Comparison of ENCODE assay signal across 13 cellular contexts in genomic region chr2:85545780-85546240, GRCh38. TPM values are rescaled to one million over a fixed set of nuclear protein-coding genes. Genes with fewer than 3 reads are reported as not detected.
DNase-seq lines count a peak whose midpoint lies in the region; TF ChIP-seq lines count a peak whose summit lies in the region.
"Had no signal": no experiment of that assay in that cellular context is flagged by ENCODE, and none has a peak within 500 bp of the region (broad histone marks: within the 10 kb centered on the region; RNA-seq: fewer than 3 reads in every experiment).

No MANE protein-coding gene starts in this region.

- CTCF ChIA-PET in RWPE1 (lab: Yijun Ruan, JAX), result interaction anchor here (0.6 to 1.5 kb wide), 5 partner anchors 44 to 133 kb away, joined by 3 to 7 read pairs (median 3); no protein-coding TSS in a partner anchor

- H3K4me1 ChIP-seq in esophagus muscularis mucosa, result peaks cover 35 to 46% (median 45%) of the 10 kb centered on the region in 4 donors
- peaks cover 35 to 91% (median 61%) of the 10 kb centered on the region in 4 donors for H3K4me1 ChIP-seq in stomach

- H3K27me3 ChIP-seq in esophagus muscularis mucosa (no peaks in the 10 kb centered on the region), stomach (no peaks in the 10 kb centered on the region)
- H3K27me3 ChIP-seq: BLaER1 had no signal

- POLR2A ChIA-PET in RWPE1 (lab: Yijun Ruan, JAX; ENCODE audit: low non-redundant PET), result interaction anchor here (0.7 to 0.8 kb wide), 2 partner anchors 9 to 125 kb away, joined by 3 read pairs; no protein-coding TSS in a partner anchor

- DNase-seq in stimulated activated CD4-positive, alpha-beta T cell treated with anti-CD3 and anti-CD28 coated beads, Interleukin-15, amount 100 ng/mL, for 24 hours, result peak; percentile 22
- DNase-seq in stimulated activated CD4-positive, alpha-beta T cell treated with anti-CD3 and anti-CD28 coated beads, Interleukin-4, amount 100 ng/mL, for 4 hours, result no peak
- DNase-seq in RWPE1 (ENCODE audit: low spot score), result no peak
- no peak for DNase-seq in esophagus muscularis mucosa (ENCODE audit: extremely low spot score)
- DNase-seq in stomach, result no peak
- DNase-seq in NCI-H1436 treated with DMSO at 0.1 percent for 48 hours (lab: John Stamatoyannopoulos, UW), result no peak
- DNase-seq in NCI-H187 (lab: John Stamatoyannopoulos, UW), result no peak
- no peak for DNase-seq in pons (ENCODE audit: low spot score)
- DNase-seq: activated CD4-positive, alpha-beta T cell treated with anti-CD3 and anti-CD28 coated beads for 1 hour; NCI-H1105 treated with DMSO at 0.1 percent for 48 hours; NCI-H510A; SIG-M5 had no signal

- no peaks in the 10 kb centered on the region for H3K9me3 ChIP-seq in esophagus muscularis mucosa
- no peaks in the 10 kb centered on the region for H3K9me3 ChIP-seq in stomach
- H3K9me3 ChIP-seq: BLaER1 had no signal

- H3K36me3 ChIP-seq in esophagus muscularis mucosa, result peaks cover 55 to 90% (median 71%) of the 10 kb centered on the region in 4 donors
- peaks cover 52 to 97% (median 83%) of the 10 kb centered on the region in 4 donors for H3K36me3 ChIP-seq in stomach

- TF ChIP-seq POLR2A in esophagus muscularis mucosa (IDR thresholded peaks at IDR 0.05; ENCODE audit: low read depth) (no peak), stomach (IDR thresholded peaks at IDR 0.05) (no peak)

- TF ChIP-seq EP300 in esophagus muscularis mucosa (IDR thresholded peaks at IDR 0.05) (no peak), stomach (IDR thresholded peaks at IDR 0.05) (no peak)

- H3K4me3 ChIP-seq in esophagus muscularis mucosa (no peak overlapping the region), stomach (no peak overlapping the region)
- H3K4me3 ChIP-seq: BLaER1 had no signal

- intact Hi-C loops in esophagus muscularis mucosa (cut with DNase I) (loop anchor here (5.0 kb wide), 1 partner anchor 46 kb away; no protein-coding TSS in a partner anchor), stomach (cut with DNase I; ENCODE audit: low total_unique reads) (no loop called here)

- H3K27ac ChIP-seq in RWPE1 (peak overlapping the region; percentile 87), esophagus muscularis mucosa (replicated peaks in 1 of 4) (peak overlapping the region in 3 of 4 donors; percentile 43 to 100 (median 62)), stomach (peak overlapping the region in 4 of 5 donors; percentile 51 to 100 (median 80))
- H3K27ac ChIP-seq: BLaER1 had no signal

- TF ChIP-seq CTCF in RWPE1 (conservative IDR thresholded peaks at IDR 0.05; ENCODE audit: low read depth) (no peak), esophagus muscularis mucosa (IDR thresholded peaks at IDR 0.05) (no peak), stomach (IDR thresholded peaks at IDR 0.05) (no peak)

- 71% methylated on average over 5 of the region's 5 CpGs for WGBS in esophagus muscularis mucosa
- WGBS in stomach, 5 donors, result 64 to 83% (median 81%) methylated on average over 5 of the region's 5 CpGs

RNA-seq across cellular contexts. Expression of gene MAT2A, which starts 6.8 kb away (rescaled TPM):
- total RNA-seq in esophagus muscularis mucosa, result 100 to 1,000 TPM in 2 of 4 donors, 10 to 100 TPM in 2; 76.3 to 262 (median 102) TPM
- 100 to 1,000 TPM in 3 of 5 donors, 10 to 100 TPM in 2; 88.7 to 278 (median 190) TPM for total RNA-seq in stomach
- 100 to 1,000 TPM in 1 of 3 donors, 10 to 100 TPM in 2; 73.3 to 107 (median 91.2) TPM for polyA plus RNA-seq in stomach

RNA-seq across cellular contexts. Expression of gene GGCX, which starts 15.5 kb away (rescaled TPM):
- 10 to 100 TPM; 15.0 to 25.3 (median 19.5) TPM for total RNA-seq in esophagus muscularis mucosa
- 10 to 100 TPM; 12.2 to 87.5 (median 19.6) TPM for total RNA-seq in stomach
- polyA plus RNA-seq in stomach, result 10 to 100 TPM in 2 of 3 donors, 1 to 10 TPM in 1; 5.2 to 15.1 (median 14.9) TPM

RNA-seq across cellular contexts. Expression of gene VAMP8, which starts 31.6 kb away (rescaled TPM):
- total RNA-seq in esophagus muscularis mucosa (10 to 100 TPM in 2 of 4 donors, 1 to 10 TPM in 2; 4.8 to 15.6 (median 8.3) TPM), stomach (100 to 1,000 TPM in 2 of 5 donors, 10 to 100 TPM in 1, 1 to 10 TPM in 1, not detected in 1; 2.2 to 191 (median 79.6) TPM)
- 100 to 1,000 TPM; 358 to 568 (median 435) TPM for polyA plus RNA-seq in stomach

RNA-seq across cellular contexts. Expression of gene VAMP5, which starts 38.4 kb away (rescaled TPM):
- total RNA-seq in esophagus muscularis mucosa (10 to 100 TPM; 35.6 to 50.7 (median 42.0) TPM), stomach (10 to 100 TPM in 4 of 5 donors, 1 to 10 TPM in 1; 7.7 to 82.6 (median 29.5) TPM)
- polyA plus RNA-seq in stomach, result 10 to 100 TPM; 87.7 to 95.1 (median 90.4) TPM

RNA-seq across cellular contexts. Expression of gene RNF181, which starts 49.7 kb away (rescaled TPM):
- 100 to 1,000 TPM; 133 to 142 (median 138) TPM for total RNA-seq in esophagus muscularis mucosa
- 100 to 1,000 TPM in 1 of 5 donors, 10 to 100 TPM in 3, not detected in 1; 11.3 to 143 (median 79.1) TPM for total RNA-seq in stomach
- polyA plus RNA-seq in stomach, result 100 to 1,000 TPM; 217 to 272 (median 223) TPM
